In the genomic region with DNA sequence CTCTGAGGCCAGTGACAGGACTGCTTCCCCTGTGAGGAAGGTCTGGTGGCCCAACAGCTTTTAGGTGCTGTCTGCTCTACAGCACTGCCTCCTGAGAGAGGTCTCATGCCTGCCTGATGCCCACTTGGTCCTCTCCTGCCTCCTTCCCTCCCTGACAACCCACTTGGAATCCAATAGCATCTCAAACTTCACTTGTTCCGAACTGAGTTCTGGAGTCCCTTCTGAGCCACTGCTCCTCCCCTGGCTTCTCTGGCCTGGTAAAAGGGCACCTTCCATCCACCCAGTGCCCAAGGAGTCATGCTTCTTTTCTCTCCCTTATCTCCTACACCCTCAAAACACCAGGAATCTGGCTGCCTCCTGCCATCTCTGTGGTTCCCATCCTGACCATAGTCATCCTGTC, we compare ENCODE assay signal across 14 cellular contexts. TPM values are rescaled to one million over a fixed set of nuclear protein-coding genes. Genes with fewer than 3 reads are reported as not detected.
DNase-seq lines count a peak whose midpoint lies in the region; ATAC-seq lines count a peak whose summit lies in the region.
"Had no signal": no experiment of that assay in that cellular context is flagged by ENCODE, and none has a peak within 500 bp of the region (broad histone marks: within the 10 kb centered on the region; RNA-seq: fewer than 3 reads in every experiment).

No MANE protein-coding gene starts in this region.

- peaks cover 0 to 10% (median 0%) of the 10 kb centered on the region in 3 donors for H3K36me3 Mint-ChIP-seq in CD8-positive, alpha-beta memory T cell
- H3K36me3 Mint-ChIP-seq in activated T-helper 17 cell treated with anti-CD3 and anti-CD28 coated beads, Interleukin-2, amount 50 U/mL, for 72 hours (ENCODE audit: low read depth), result peaks cover 13% of the 10 kb centered on the region
- H3K36me3 Mint-ChIP-seq in naive B cell, result no peaks in the 10 kb centered on the region

- no peaks in the 10 kb centered on the region for H3K27me3 Mint-ChIP-seq in CD8-positive, alpha-beta memory T cell
- H3K27me3 Mint-ChIP-seq in activated T-helper 17 cell treated with anti-CD3 and anti-CD28 coated beads, Interleukin-2, amount 50 U/mL, for 72 hours, result no peaks in the 10 kb centered on the region
- no peaks in the 10 kb centered on the region for H3K27me3 Mint-ChIP-seq in naive B cell

- H3K4me3 ChIP-seq in ACC112 (ENCODE audit: low read depth, low read length) (peak overlapping the region; percentile 16; the same call in 1 of the 2 replicates), SJCRH30 (no peak overlapping the region)
- H3K4me3 ChIP-seq in CD8-positive, alpha-beta memory T cell (ENCODE audit: low read length), result no peak overlapping the region

- H3K27me3 ChIP-seq in ACC112 (ENCODE audit: insufficient read depth, low read length) (no peaks in the 10 kb centered on the region), SJCRH30 (no peaks in the 10 kb centered on the region)
- H3K27me3 ChIP-seq in CD8-positive, alpha-beta memory T cell (ENCODE audit: insufficient read depth, low read length, poor library complexity, severe bottlenecking), result no peaks in the 10 kb centered on the region

- H3K9me3 ChIP-seq in CD8-positive, alpha-beta memory T cell (ENCODE audit: low read length), result no peaks in the 10 kb centered on the region
- H3K9me3 ChIP-seq in SJCRH30 (replicated peaks), result no peaks in the 10 kb centered on the region

- ATAC-seq in activated T-helper 17 cell treated with anti-CD3 and anti-CD28 coated beads, Interleukin-2, amount 50 U/mL, for 72 hours (replicated peaks), result no peak
- ATAC-seq in naive B cell (ENCODE audit: low read depth in 2 of 2), result no peak

- H3K4me3 Mint-ChIP-seq in CD8-positive, alpha-beta memory T cell, result peak overlapping the region; percentile 85 to 97 (median 90)
- H3K4me3 Mint-ChIP-seq in activated T-helper 17 cell treated with anti-CD3 and anti-CD28 coated beads, Interleukin-2, amount 50 U/mL, for 72 hours, result peak overlapping the region; percentile 89
- peak overlapping the region; percentile 64 to 93 (median 90) for H3K4me3 Mint-ChIP-seq in naive B cell

- CTCF ChIA-PET in CD8-positive, alpha-beta memory T cell (lab: Charles Lee), result interaction anchor here (1.2 to 2.2 kb wide), 2 partner anchors 28 to 62 kb away, joined by 5 to 6 read pairs; partner anchors contain the start of genes AP5S1 and CENPB

- no peak overlapping the region for H2AFZ ChIP-seq in ACC112 (ENCODE audit: low read length, unreplicated experiment)

- peak overlapping the region; percentile 70 to 94 (median 90) for H3K27ac Mint-ChIP-seq in CD8-positive, alpha-beta memory T cell
- H3K27ac Mint-ChIP-seq in activated T-helper 17 cell treated with anti-CD3 and anti-CD28 coated beads, Interleukin-2, amount 50 U/mL, for 72 hours, result peak overlapping the region; percentile 87
- peak overlapping the region; percentile 10 to 87 (median 80) for H3K27ac Mint-ChIP-seq in naive B cell

- peaks cover 34% of the 10 kb centered on the region for H3K79me2 ChIP-seq in ACC112 (ENCODE audit: control insufficient read depth, insufficient read depth, low read length, unreplicated experiment)

- peaks cover 18 to 37% (median 20%) of the 10 kb centered on the region in 3 donors for H3K4me1 Mint-ChIP-seq in CD8-positive, alpha-beta memory T cell
- peaks cover 8% of the 10 kb centered on the region for H3K4me1 Mint-ChIP-seq in activated T-helper 17 cell treated with anti-CD3 and anti-CD28 coated beads, Interleukin-2, amount 50 U/mL, for 72 hours
- peaks cover 17 to 39% (median 24%) of the 10 kb centered on the region in 3 donors for H3K4me1 Mint-ChIP-seq in naive B cell

- H3K36me3 ChIP-seq in ACC112 (ENCODE audit: insufficient read depth, low read length) (no peaks in the 10 kb centered on the region), SJCRH30 (no peaks in the 10 kb centered on the region)
- H3K36me3 ChIP-seq in CD8-positive, alpha-beta memory T cell (ENCODE audit: insufficient read depth, low read length), result no peaks in the 10 kb centered on the region

- POLR2A ChIA-PET in CD8-positive, alpha-beta memory T cell (lab: Charles Lee), result no interaction called here

- H3K4me1 ChIP-seq in ACC112 (ENCODE audit: control insufficient read depth, insufficient read depth, low read length, unreplicated experiment), result peaks cover 18% of the 10 kb centered on the region
- H3K4me1 ChIP-seq in CD8-positive, alpha-beta memory T cell (ENCODE audit: insufficient read depth, low read length), result peaks cover 13% of the 10 kb centered on the region
- 0 out of 2 replicates have a peak, but pooled peaks cover under 1% of the 10 kb centered on the region for H3K4me1 ChIP-seq in SJCRH30

- H3K9me3 Mint-ChIP-seq in CD8-positive, alpha-beta memory T cell, result no peaks in the 10 kb centered on the region
- H3K9me3 Mint-ChIP-seq in activated T-helper 17 cell treated with anti-CD3 and anti-CD28 coated beads, Interleukin-2, amount 50 U/mL, for 72 hours, result no peaks in the 10 kb centered on the region
- H3K9me3 Mint-ChIP-seq in naive B cell, result no peaks in the 10 kb centered on the region

- H3K27ac ChIP-seq in ACC112 (ENCODE audit: low read depth, low read length) (no peak overlapping the region), SJCRH30 (no peak overlapping the region)
- no peak overlapping the region for H3K27ac ChIP-seq in CD8-positive, alpha-beta memory T cell (ENCODE audit: low read depth, low read length)
- H3K27ac ChIP-seq: KMS-11 had no signal

- no peak for DNase-seq in CD8-positive, alpha-beta memory T cell
- no peak for DNase-seq in naive B cell
- DNase-seq in NCI-H1436 (lab: John Stamatoyannopoulos, UW), result no peak
- no peak for DNase-seq in SJCRH30
- no peak for DNase-seq in stimulated activated CD4-positive, alpha-beta T cell treated with anti-CD3 and anti-CD28 coated beads, Interleukin-4, amount 100 ng/mL, for 4 hours
- DNase-seq in HCEC 1CT, result no peak
- DNase-seq: activated effector memory CD4-positive, alpha-beta T cell treated with anti-CD3 and anti-CD28 coated beads, Interleukin-2, amount 50 U/mL, for 16 hours; NCI-H1930; NCI-H69; SHP77; stimulated activated CD4-positive, alpha-beta T cell treated with anti-CD3 and anti-CD28 coated beads, Interleukin-4, amount 100 ng/mL, for 24 hours had no signal

RNA-seq across cellular contexts. Expression of gene MAVS, which starts 1.9 kb away (rescaled TPM):
- total RNA-seq in CD8-positive, alpha-beta memory T cell, result 10 to 100 TPM; 34.3 to 34.8 TPM
- 8.1 TPM for polyA plus RNA-seq in CD8-positive, alpha-beta memory T cell
- total RNA-seq in activated T-helper 17 cell treated with anti-CD3 and anti-CD28 coated beads, Interleukin-2, amount 50 U/mL, for 72 hours, result 10 to 100 TPM; 27.9 to 34.4 TPM
- 1 to 10 TPM; 2.6 to 9.9 (median 3.2) TPM for polyA plus RNA-seq in naive B cell (ENCODE audit: low read depth in 6 of 6)
- 26.4 and 28.9 TPM in 2 replicates for total RNA-seq in SJCRH30 (2014; rRNA removed; shearing (Covaris generic))

RNA-seq across cellular contexts. Expression of gene AP5S1, which starts 28.2 kb away (rescaled TPM):
- total RNA-seq in CD8-positive, alpha-beta memory T cell, result 10 to 100 TPM; 14.0 to 15.7 TPM
- polyA plus RNA-seq in CD8-positive, alpha-beta memory T cell, result 18.4 TPM
- 10 to 100 TPM; 10.8 to 14.8 TPM for total RNA-seq in activated T-helper 17 cell treated with anti-CD3 and anti-CD28 coated beads, Interleukin-2, amount 50 U/mL, for 72 hours
- polyA plus RNA-seq in naive B cell (ENCODE audit: low read depth in 6 of 6), result 10 to 100 TPM; 11.1 to 33.6 (median 13.5) TPM
- 8.9 and 9.4 TPM in 2 replicates for total RNA-seq in SJCRH30 (2014; rRNA removed; shearing (Covaris generic))

RNA-seq across cellular contexts. Expression of gene PANK2, which starts 40.6 kb away (rescaled TPM):
- 10 to 100 TPM; 58.1 to 62.3 TPM for total RNA-seq in CD8-positive, alpha-beta memory T cell
- 51.0 TPM for polyA plus RNA-seq in CD8-positive, alpha-beta memory T cell
- total RNA-seq in activated T-helper 17 cell treated with anti-CD3 and anti-CD28 coated beads, Interleukin-2, amount 50 U/mL, for 72 hours, result 10 to 100 TPM; 61.1 to 64.3 TPM
- 10 to 100 TPM; 34.8 to 57.7 (median 45.9) TPM for polyA plus RNA-seq in naive B cell (ENCODE audit: low read depth in 6 of 6)
- total RNA-seq in SJCRH30 (2014; rRNA removed; shearing (Covaris generic)), result 48.0 and 57.9 TPM in 2 replicates

RNA-seq across cellular contexts. Expression of gene CDC25B, which starts 52.5 kb away (rescaled TPM):
- 10 to 100 TPM; 78.0 to 81.6 TPM for total RNA-seq in CD8-positive, alpha-beta memory T cell
- polyA plus RNA-seq in CD8-positive, alpha-beta memory T cell, result 61.6 TPM
- total RNA-seq in activated T-helper 17 cell treated with anti-CD3 and anti-CD28 coated beads, Interleukin-2, amount 50 U/mL, for 72 hours, result 100 to 1,000 TPM in 1 of 2 donors, 10 to 100 TPM in 1; 86.7 to 117 TPM
- polyA plus RNA-seq in naive B cell (ENCODE audit: low read depth in 6 of 6), result 10 to 100 TPM; 13.0 to 22.1 (median 19.5) TPM
- total RNA-seq in SJCRH30 (2014; rRNA removed; shearing (Covaris generic)), result 75.1 and 78.8 TPM in 2 replicates
